1 cellular context compared by ENCODE assay signal in genomic region chr7:13982940-13983677, GRCh38.
TF ChIP-seq lines count a peak whose summit lies in the region.

No MANE protein-coding gene starts in this region.

TF ChIP-seq in IMR-90, 13 proteins besides CTCF, POLR2A, EP300 and RAD21 (continued from another document):
- TF ChIP-seq FOS (IDR thresholded peaks at IDR 0.05; ENCODE audit: low read depth, low read length), result no peak
- TF ChIP-seq BHLHE40 (IDR thresholded peaks at IDR 0.05; ENCODE audit: low read depth, low read length), result no peak
- no peak for TF ChIP-seq RFX5 (IDR thresholded peaks at IDR 0.05; ENCODE audit: low read depth, low read length)
- no peak for TF ChIP-seq ELK1 (IDR thresholded peaks at IDR 0.05; ENCODE audit: borderline replicate concordance, low read depth, low read length)
- no peak for TF ChIP-seq RCOR1 (IDR thresholded peaks at IDR 0.05; ENCODE audit: insufficient replicate concordance, low read length)
- no peak for TF ChIP-seq CEBPB (IDR thresholded peaks at IDR 0.05; ENCODE audit: low read depth, low read length)
- no peak for TF ChIP-seq MAZ (IDR thresholded peaks at IDR 0.05; ENCODE audit: borderline replicate concordance, low read depth, low read length)
- no peak for TF ChIP-seq CHD1 (IDR thresholded peaks at IDR 0.05; ENCODE audit: low read depth, low read length)
- TF ChIP-seq SMC3 (IDR thresholded peaks at IDR 0.05; ENCODE audit: low read depth, low read length), result no peak
- no peak for TF ChIP-seq NFE2L2 (IDR thresholded peaks at IDR 0.05; ENCODE audit: low read depth, low read length)
TF ChIP-seq in IMR-90: peak in this region for 0.
